In the genomic region with DNA sequence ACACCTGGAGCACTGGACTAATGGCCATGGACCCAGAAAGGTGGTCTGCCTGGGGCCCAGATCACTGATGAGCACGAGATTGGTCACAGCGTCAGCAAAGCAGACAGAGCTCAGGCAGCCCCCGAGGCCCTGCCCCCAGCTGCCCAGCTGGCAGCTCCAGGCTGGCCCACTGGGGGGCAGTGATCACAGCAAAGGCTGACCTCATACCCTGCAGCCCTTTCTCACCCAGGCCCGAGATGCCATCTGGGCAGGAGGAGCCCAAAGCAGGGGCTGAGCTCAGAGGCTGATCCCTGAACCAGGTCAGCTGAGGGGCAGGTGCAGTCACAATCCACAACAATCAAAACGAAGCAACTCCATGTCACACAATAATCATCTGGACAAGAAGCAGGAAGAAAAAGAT, we compare ENCODE assay signal across 8 cellular contexts. TPM values are rescaled to one million over a fixed set of nuclear protein-coding genes. Genes with fewer than 3 reads are reported as not detected.
A peak's percentile ranks its signal among the peaks of the same experiment; 100 is the strongest.
DNase-seq lines count a peak whose midpoint lies in the region; ATAC-seq and TF ChIP-seq lines count a peak whose summit lies in the region.

No MANE protein-coding gene starts in this region.

- H3K27ac ChIP-seq in left ventricle myocardium inferior (replicated peaks): peak overlapping the region; percentile 23
- H3K27ac ChIP-seq in OCI-LY1 (ENCODE audit: low read depth, low read length, poor library complexity, severe bottlenecking): no peak overlapping the region

- H3F3A ChIP-seq in OCI-LY1 (ENCODE audit: insufficient read depth, low read length): no peaks in the 10 kb centered on the region

- ATAC-seq in Right ventricle myocardium superior (ENCODE audit: poor library complexity) (no peak), HG03280 (IDR thresholded peaks at IDR 0.05; ENCODE audit: unreplicated experiment) (no peak)

- H3K4me2 ChIP-seq in OCI-LY1 (ENCODE audit: low read length): no peak overlapping the region

- no peaks in the 10 kb centered on the region for H3K9me3 ChIP-seq in left ventricle myocardium inferior (replicated peaks)
- H3K9me3 ChIP-seq in OCI-LY1 (ENCODE audit: low read length): no peaks in the 10 kb centered on the region

- no peaks in the 10 kb centered on the region for H4K20me1 ChIP-seq in OCI-LY1 (ENCODE audit: insufficient read depth, low read length)

- peak; percentile 55 for TF ChIP-seq CTCF in left ventricle myocardium inferior (IDR thresholded peaks at IDR 0.05; ENCODE audit: borderline replicate concordance)
- peak; percentile 48; the same call in 1 of the 2 replicates for TF ChIP-seq CTCF in OCI-LY1 (IDR thresholded peaks at IDR 0.05; ENCODE audit: low read length)
- TF ChIP-seq CTCF in fibroblast of pulmonary artery (IDR thresholded peaks at IDR 0.05; ENCODE audit: low read length, missing control alignments): peak; percentile 44
- peak; percentile 64 for TF ChIP-seq CTCF in type B pancreatic cell (conservative IDR thresholded peaks at IDR 0.05)

- H3K9ac ChIP-seq in OCI-LY1 (ENCODE audit: low read length): no peak overlapping the region

- H3K4me1 ChIP-seq in left ventricle myocardium inferior (peaks cover 29% of the 10 kb centered on the region), OCI-LY1 (ENCODE audit: insufficient read depth, low read length, severe bottlenecking) (peaks cover 5% of the 10 kb centered on the region)

- H3K79me2 ChIP-seq in OCI-LY1 (ENCODE audit: insufficient read depth, low read length): no peaks in the 10 kb centered on the region

- H3K27ac Mint-ChIP-seq in type B pancreatic cell: peak overlapping the region; percentile 87

- H3K27me3 Mint-ChIP-seq in type B pancreatic cell: no peaks in the 10 kb centered on the region

- no peak overlapping the region for H2AFZ ChIP-seq in OCI-LY1 (ENCODE audit: low read length)

- H3K27me3 ChIP-seq in left ventricle myocardium inferior (ENCODE audit: low read depth): no peaks in the 10 kb centered on the region
- no peaks in the 10 kb centered on the region for H3K27me3 ChIP-seq in OCI-LY1 (ENCODE audit: insufficient read depth, low read length)

- H3K4me3 ChIP-seq in left ventricle myocardium inferior (no peak overlapping the region), OCI-LY1 (ENCODE audit: low read depth, low read length, poor library complexity, severe bottlenecking) (no peak overlapping the region), fibroblast of pulmonary artery (replicated peaks; ENCODE audit: low read depth, low read length) (no peak overlapping the region)

- H3K9me2 ChIP-seq in OCI-LY1 (ENCODE audit: low read depth, low read length): no peaks in the 10 kb centered on the region

- H3K36me3 Mint-ChIP-seq in type B pancreatic cell: peaks cover 11% of the 10 kb centered on the region

- DNase-seq in left ventricle myocardium inferior (no peak), Right ventricle myocardium superior (no peak), fibroblast of pulmonary artery (ENCODE audit: low read depth) (peak; percentile 35), type B pancreatic cell (ENCODE audit: extremely low spot score, unreplicated experiment) (no peak), foreskin melanocyte (no peak), LoVo (ENCODE audit: low spot score) (no peak)

- no peaks in the 10 kb centered on the region for H3K9me3 Mint-ChIP-seq in type B pancreatic cell

- intact Hi-C loops in left ventricle myocardium inferior (cut with micrococcal nuclease): no loop called here
- intact Hi-C loops in Right ventricle myocardium superior (cut with DNase I): no loop called here

- peaks cover 28% of the 10 kb centered on the region for H3K4me1 Mint-ChIP-seq in type B pancreatic cell (ENCODE audit: unreplicated experiment)

- peaks cover 6% of the 10 kb centered on the region for H3K36me3 ChIP-seq in left ventricle myocardium inferior
- H3K36me3 ChIP-seq in OCI-LY1 (ENCODE audit: insufficient read depth, low read length): no peaks in the 10 kb centered on the region

- no peak overlapping the region for H3K4me3 Mint-ChIP-seq in type B pancreatic cell

RNA-seq across cellular contexts. Expression of gene MAP1LC3A, which starts 4.1 kb away (rescaled TPM):
- 110 TPM for total RNA-seq in left ventricle myocardium inferior
- total RNA-seq in Right ventricle myocardium superior: 107 TPM
- 83.9 and 85.2 TPM in 2 replicates for total RNA-seq in type B pancreatic cell (ENCODE audit: low replicate concordance)

RNA-seq across cellular contexts. Expression of gene DYNLRB1, which starts 46.4 kb away (rescaled TPM):
- 166 TPM for total RNA-seq in left ventricle myocardium inferior
- total RNA-seq in Right ventricle myocardium superior: 148 TPM
- total RNA-seq in type B pancreatic cell (ENCODE audit: low replicate concordance): 164 and 201 TPM in 2 replicates
